Comparison of ENCODE assay signal across 8 cellular contexts in genomic region chr7:140479062-140479738, GRCh38. TPM values are rescaled to one million over a fixed set of nuclear protein-coding genes. Genes with fewer than 3 reads are reported as not detected.
DNase-seq lines count a peak whose midpoint lies in the region; ATAC-seq and TF ChIP-seq lines count a peak whose summit lies in the region.

A gene with protein sequence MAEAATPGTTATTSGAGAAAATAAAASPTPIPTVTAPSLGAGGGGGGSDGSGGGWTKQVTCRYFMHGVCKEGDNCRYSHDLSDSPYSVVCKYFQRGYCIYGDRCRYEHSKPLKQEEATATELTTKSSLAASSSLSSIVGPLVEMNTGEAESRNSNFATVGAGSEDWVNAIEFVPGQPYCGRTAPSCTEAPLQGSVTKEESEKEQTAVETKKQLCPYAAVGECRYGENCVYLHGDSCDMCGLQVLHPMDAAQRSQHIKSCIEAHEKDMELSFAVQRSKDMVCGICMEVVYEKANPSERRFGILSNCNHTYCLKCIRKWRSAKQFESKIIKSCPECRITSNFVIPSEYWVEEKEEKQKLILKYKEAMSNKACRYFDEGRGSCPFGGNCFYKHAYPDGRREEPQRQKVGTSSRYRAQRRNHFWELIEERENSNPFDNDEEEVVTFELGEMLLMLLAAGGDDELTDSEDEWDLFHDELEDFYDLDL (minus strand): TSS chr7:140479505. CDS start chr7:140479344, 161 bp downstream.

- POLR2A ChIA-PET in PC-3 (lab: Charles Lee; ENCODE audit: unreplicated experiment) = interaction anchor here (0.5 to 0.6 kb wide), 2 partner anchors 22 to 445 kb away, joined by 3 to 16 read pairs; partner anchors contain the start of gene BRAF

- ATAC-seq in GM21576 (IDR thresholded peaks at IDR 0.05; ENCODE audit: unreplicated experiment) (peak; percentile 94), PC-3 (peak; percentile 93)

- no peaks in the 10 kb centered on the region for H3K9me2 ChIP-seq in PC-3 (replicated peaks; ENCODE audit: low read length)

- no peaks in the 10 kb centered on the region; the same call in 1 of the 2 replicates for H3K4me1 ChIP-seq in PC-3 (ENCODE audit: insufficient read depth, low read length)
- H3K4me1 ChIP-seq in mucosa of rectum (ENCODE audit: control insufficient read depth in 2 of 2, insufficient read depth in 2 of 2, low read length in 2 of 2) = peaks cover 19 to 20% of the 10 kb centered on the region in 2 donors

- no peak for TF ChIP-seq RAD21 in Ishikawa (IDR thresholded peaks at IDR 0.05; ENCODE audit: low read depth)

- peak within 1 kb of the TSS; percentile 94 for H3K4me2 ChIP-seq in PC-3 (ENCODE audit: low read length)

- peak within 1 kb of the TSS; percentile 89 for H2AFZ ChIP-seq in PC-3 (ENCODE audit: low read length)

- H3K9me3 ChIP-seq in PC-3 (ENCODE audit: low read length) (no peaks in the 10 kb centered on the region), mucosa of rectum (ENCODE audit: control insufficient read depth in 2 of 2, low read length in 2 of 2) (no peaks in the 10 kb centered on the region)

- H3K27ac ChIP-seq in PC-3 (ENCODE audit: low read length) = peak within 1 kb of the TSS; percentile 58
- H3K27ac ChIP-seq in mucosa of rectum (ENCODE audit: low read depth in 2 of 2, low read length in 2 of 2) = peak within 1 kb of the TSS; percentile 96 to 97

- H3K4me3 ChIP-seq in PC-3 (ENCODE audit: low read length) (peak within 1 kb of the TSS; percentile 99), epithelial cell of proximal tubule (ENCODE audit: low read depth, low read length) (peak within 1 kb of the TSS; percentile 83), mucosa of rectum (ENCODE audit: low read length in 2 of 2) (peak within 1 kb of the TSS; percentile 89 to 91)

- H3K36me3 ChIP-seq in PC-3 (ENCODE audit: low read depth, low read length) = no peaks in the 10 kb centered on the region
- no peaks in the 10 kb centered on the region for H3K36me3 ChIP-seq in mucosa of rectum (ENCODE audit: control insufficient read depth in 2 of 2, insufficient read depth in 2 of 2, low read length in 2 of 2)

- peaks cover 50% of the 10 kb centered on the region for H3K79me2 ChIP-seq in PC-3 (ENCODE audit: low read length)

- TF ChIP-seq EP300 in Ishikawa (IDR thresholded peaks at IDR 0.05; ENCODE audit: borderline replicate concordance) = no peak

- no peaks in the 10 kb centered on the region for H3F3A ChIP-seq in PC-3 (ENCODE audit: low read length, unreplicated experiment)

- DNase-seq in DMS114 treated with DMSO at 0.1 percent for 48 hours (lab: John Stamatoyannopoulos, UW; ENCODE audit: unreplicated experiment) = peak; percentile 88
- DNase-seq in PC-3 = peak; percentile 95
- DNase-seq in activated T-cell treated with anti-CD3 and anti-CD28 coated beads, Interleukin-2, amount 50 U/mL, for 1 hour = peak; percentile 93
- no peak for DNase-seq in epithelial cell of proximal tubule (ENCODE audit: low read depth)
- DNase-seq in stimulated activated CD8-positive, alpha-beta memory T cell treated with anti-CD3 and anti-CD28 coated beads, Interleukin-4, amount 100 ng/mL, for 48 hours = peak; percentile 96

- H3K27me3 ChIP-seq in PC-3 (ENCODE audit: low read length) = no peaks in the 10 kb centered on the region
- no peaks in the 10 kb centered on the region for H3K27me3 ChIP-seq in mucosa of rectum (ENCODE audit: control insufficient read depth in 2 of 2, insufficient read depth in 2 of 2, low read length in 2 of 2)

- intact Hi-C loops in PC-3 (cut with micrococcal nuclease) = loop anchor here (5.0 kb wide), 1 partner anchor 77 kb away; the partner anchor contains the start of gene RAB19

- H4K20me1 ChIP-seq in PC-3 (ENCODE audit: low read length) = peaks cover 14% of the 10 kb centered on the region

- CTCF ChIA-PET in PC-3 (lab: Charles Lee) = no interaction called here

- no TSS peak for BruUV-seq in PC-3 (replicated peaks; lab: Mats Ljungman, UMichigan)

- H3K9ac ChIP-seq in PC-3 (ENCODE audit: low read length) (peak within 1 kb of the TSS; percentile 81), mucosa of rectum (ENCODE audit: low read depth in 1 of 2, low read length in 2 of 2) (peak within 1 kb of the TSS; percentile 91 to 93)

- TF ChIP-seq CTCF in PC-3 (conservative IDR thresholded peaks at IDR 0.05; ENCODE audit: low read depth, low read length) (no peak), epithelial cell of proximal tubule (conservative IDR thresholded peaks at IDR 0.05; ENCODE audit: low read depth, low read length) (no peak)

TF ChIP-seq in Ishikawa, 13 proteins besides CTCF, POLR2A, EP300 and RAD21:
- TF ChIP-seq TAF1 (IDR thresholded peaks at IDR 0.05; ENCODE audit: low read depth) (peak; percentile 84; the same call in 1 of the 2 replicates), NFIC (IDR thresholded peaks at IDR 0.05) (no peak), MAX (IDR thresholded peaks at IDR 0.05) (peak; percentile 95), TEAD4 (IDR thresholded peaks at IDR 0.05) (peak; percentile 59), YY1 (IDR thresholded peaks at IDR 0.05; ENCODE audit: low read depth) (peak; percentile 93), CEBPB (IDR thresholded peaks at IDR 0.05) (no peak; the same call in 1 of the 2 replicates), TCF12 (IDR thresholded peaks at IDR 0.05; ENCODE audit: low read depth) (peak; percentile 13; the same call in 1 of the 2 replicates), ZBTB7A (IDR thresholded peaks at IDR 0.05; ENCODE audit: low read depth) (0 out of 2 replicates have a peak, but pooled peaks have one; percentile 8), FOXM1 (IDR thresholded peaks at IDR 0.05; ENCODE audit: borderline replicate concordance, low read depth) (no peak), EGR1 (IDR thresholded peaks at IDR 0.05) (no peak), CREB1 (IDR thresholded peaks at IDR 0.05; ENCODE audit: low read depth) (peak; percentile 37; the same call in 1 of the 2 replicates)
- TF ChIP-seq, protein P1, sequence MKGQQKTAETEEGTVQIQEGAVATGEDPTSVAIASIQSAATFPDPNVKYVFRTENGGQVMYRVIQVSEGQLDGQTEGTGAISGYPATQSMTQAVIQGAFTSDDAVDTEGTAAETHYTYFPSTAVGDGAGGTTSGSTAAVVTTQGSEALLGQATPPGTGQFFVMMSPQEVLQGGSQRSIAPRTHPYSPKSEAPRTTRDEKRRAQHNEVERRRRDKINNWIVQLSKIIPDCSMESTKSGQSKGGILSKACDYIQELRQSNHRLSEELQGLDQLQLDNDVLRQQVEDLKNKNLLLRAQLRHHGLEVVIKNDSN (IDR thresholded peaks at IDR 0.05) = no peak; the same call in 1 of the 2 replicates
- TF ChIP-seq, protein P2, sequence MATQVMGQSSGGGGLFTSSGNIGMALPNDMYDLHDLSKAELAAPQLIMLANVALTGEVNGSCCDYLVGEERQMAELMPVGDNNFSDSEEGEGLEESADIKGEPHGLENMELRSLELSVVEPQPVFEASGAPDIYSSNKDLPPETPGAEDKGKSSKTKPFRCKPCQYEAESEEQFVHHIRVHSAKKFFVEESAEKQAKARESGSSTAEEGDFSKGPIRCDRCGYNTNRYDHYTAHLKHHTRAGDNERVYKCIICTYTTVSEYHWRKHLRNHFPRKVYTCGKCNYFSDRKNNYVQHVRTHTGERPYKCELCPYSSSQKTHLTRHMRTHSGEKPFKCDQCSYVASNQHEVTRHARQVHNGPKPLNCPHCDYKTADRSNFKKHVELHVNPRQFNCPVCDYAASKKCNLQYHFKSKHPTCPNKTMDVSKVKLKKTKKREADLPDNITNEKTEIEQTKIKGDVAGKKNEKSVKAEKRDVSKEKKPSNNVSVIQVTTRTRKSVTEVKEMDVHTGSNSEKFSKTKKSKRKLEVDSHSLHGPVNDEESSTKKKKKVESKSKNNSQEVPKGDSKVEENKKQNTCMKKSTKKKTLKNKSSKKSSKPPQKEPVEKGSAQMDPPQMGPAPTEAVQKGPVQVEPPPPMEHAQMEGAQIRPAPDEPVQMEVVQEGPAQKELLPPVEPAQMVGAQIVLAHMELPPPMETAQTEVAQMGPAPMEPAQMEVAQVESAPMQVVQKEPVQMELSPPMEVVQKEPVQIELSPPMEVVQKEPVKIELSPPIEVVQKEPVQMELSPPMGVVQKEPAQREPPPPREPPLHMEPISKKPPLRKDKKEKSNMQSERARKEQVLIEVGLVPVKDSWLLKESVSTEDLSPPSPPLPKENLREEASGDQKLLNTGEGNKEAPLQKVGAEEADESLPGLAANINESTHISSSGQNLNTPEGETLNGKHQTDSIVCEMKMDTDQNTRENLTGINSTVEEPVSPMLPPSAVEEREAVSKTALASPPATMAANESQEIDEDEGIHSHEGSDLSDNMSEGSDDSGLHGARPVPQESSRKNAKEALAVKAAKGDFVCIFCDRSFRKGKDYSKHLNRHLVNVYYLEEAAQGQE (IDR thresholded peaks at IDR 0.05; ENCODE audit: low read depth) = no peak

RNA-seq across cellular contexts. Expression of the gene that starts here (rescaled TPM):
- total RNA-seq in PC-3 (2014; rRNA removed) = 71.9 and 78.5 TPM in 2 replicates
- 40.0 and 69.2 TPM in 2 replicates for total RNA-seq in epithelial cell of proximal tubule
